Comparison of ENCODE assay signal across 7 cellular contexts in the genomic region with DNA sequence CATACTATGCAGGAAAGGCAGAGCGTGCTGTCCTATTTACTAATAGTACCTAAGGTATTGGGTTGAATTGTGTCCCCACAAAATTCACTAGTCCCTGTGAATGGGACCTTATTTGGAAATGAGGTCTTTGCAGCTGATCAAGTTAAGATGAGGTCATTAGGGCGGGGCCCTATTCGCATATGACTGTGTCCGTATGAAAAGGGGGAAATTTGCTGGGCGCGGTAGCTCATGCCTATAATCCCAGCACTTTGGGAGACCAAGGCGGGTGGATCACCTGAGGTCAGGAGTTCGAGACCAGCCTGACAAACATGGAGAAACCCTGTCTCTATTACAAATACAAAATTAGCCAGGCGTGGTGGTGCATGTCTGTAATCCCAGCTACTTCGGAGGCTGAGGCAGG. TPM values are rescaled to one million over a fixed set of nuclear protein-coding genes. Genes with fewer than 3 reads are reported as not detected.
"Had no signal": no experiment of that assay in that cellular context is flagged by ENCODE, and none has a peak within 500 bp of the region (broad histone marks: within the 10 kb centered on the region; RNA-seq: fewer than 3 reads in every experiment).

No MANE protein-coding gene starts in this region.

RNA-seq across cellular contexts. Expression of a gene that starts 13.8 kb away (rescaled TPM):
- total RNA-seq: HT-29, M059J, OCI-LY7, PC-9, Right ventricle myocardium inferior, RPMI7951, SJCRH30 had no signal
